12 cellular contexts compared by ENCODE assay signal in genomic region chrX:130995351-130995967, GRCh38.
DNase-seq lines count a peak whose midpoint lies in the region; ATAC-seq and TF ChIP-seq lines count a peak whose summit lies in the region.
"Had no signal": no experiment of that assay in that cellular context is flagged by ENCODE, and none has a peak within 500 bp of the region (broad histone marks: within the 10 kb centered on the region; RNA-seq: fewer than 3 reads in every experiment).

No MANE protein-coding gene starts in this region.

- POLR2A ChIA-PET in HEK293 (lab: Yijun Ruan, JAX): no interaction called here

- H3K27me3 ChIP-seq in heart left ventricle: peaks cover 0 to 44% (median 0%) of the 10 kb centered on the region in 9 donors
- no peaks in the 10 kb centered on the region for H3K27me3 ChIP-seq in right cardiac atrium (ENCODE audit: control insufficient read depth, insufficient read depth)
- peaks cover 0 to 7% (median 0%) of the 10 kb centered on the region in 3 donors for H3K27me3 ChIP-seq in psoas muscle (ENCODE audit: insufficient read depth in 3 of 3, low read length in 2 of 3)
- H3K27me3 ChIP-seq: BE2C had no signal

- DNase-seq in heart left ventricle: no peak
- DNase-seq in right cardiac atrium: no peak
- DNase-seq in psoas muscle: peak in 1 of 2 donors; percentile 63
- DNase-seq in NCI-H2196 treated with DMSO at 0.1 percent for 48 hours (lab: John Stamatoyannopoulos, UW; ENCODE audit: unreplicated experiment): no peak
- no peak for DNase-seq in COLO829 (ENCODE audit: low spot score)
- DNase-seq: C1 segment of cervical spinal cord, DMS153, DMS79, GDM1, H9 had no signal

- no peak for TF ChIP-seq POLR2A in heart left ventricle (IDR thresholded peaks at IDR 0.05)

- CTCF ChIA-PET in HEK293 (lab: Yijun Ruan, JAX): interaction anchor here (0.6 to 2.3 kb wide), 20 partner anchors 9 to 1571 kb away, joined by 3 to 19 read pairs (median 4); no protein-coding TSS in a partner anchor

- H3K36me3 ChIP-seq in heart left ventricle: no peaks in the 10 kb centered on the region
- no peaks in the 10 kb centered on the region for H3K36me3 ChIP-seq in HEK293 (ENCODE audit: control insufficient read depth in 2 of 2, insufficient read depth in 1 of 2, low read length in 2 of 2)
- no peaks in the 10 kb centered on the region for H3K36me3 ChIP-seq in psoas muscle (ENCODE audit: insufficient read depth in 1 of 2, low read depth in 1 of 2)
- H3K36me3 ChIP-seq: BE2C had no signal

- peak; percentile 42 to 61 (median 52) for ATAC-seq in heart left ventricle
- no peak for ATAC-seq in right cardiac atrium
- peak; percentile 89 to 96 (median 94) for ATAC-seq in psoas muscle

- H3K4me3 ChIP-seq in heart left ventricle (no peak overlapping the region), right cardiac atrium (ENCODE audit: low read length) (no peak overlapping the region), HEK293 (ENCODE audit: low read depth, low read length) (no peak overlapping the region), psoas muscle (no peak overlapping the region)

- TF ChIP-seq CTCF in heart left ventricle (IDR thresholded peaks at IDR 0.05) (no peak), HEK293 (tag by site-specific recombination; IDR thresholded peaks at IDR 0.05) (no peak), psoas muscle (IDR thresholded peaks at IDR 0.05) (no peak)

- H3K4me1 ChIP-seq in heart left ventricle (no peaks in the 10 kb centered on the region), right cardiac atrium (ENCODE audit: control insufficient read depth, insufficient read depth, low read length) (no peaks in the 10 kb centered on the region), HEK293 (ENCODE audit: control insufficient read depth, insufficient read depth, low read length) (no peaks in the 10 kb centered on the region), psoas muscle (peaks cover 8% of the 10 kb centered on the region)
- H3K4me1 ChIP-seq: BE2C had no signal

- H3K9me3 ChIP-seq in heart left ventricle (no peaks in the 10 kb centered on the region), right cardiac atrium (ENCODE audit: control insufficient read depth, low read length) (no peaks in the 10 kb centered on the region), HEK293 (ENCODE audit: control insufficient read depth, insufficient read depth, low read depth, low read length) (no peaks in the 10 kb centered on the region; the same call in 1 of the 2 replicates), psoas muscle (no peaks in the 10 kb centered on the region)
- H3K9me3 ChIP-seq: BE2C had no signal

- 66 to 84% (median 71%) methylated on average over 6 of the region's 6 CpGs for WGBS in heart left ventricle, 4 donors
- WGBS in right cardiac atrium: 77% methylated on average over 6 of the region's 6 CpGs
- WGBS in psoas muscle, 3 donors: 31 to 44% (median 35%) methylated on average over 6 of the region's 6 CpGs

- H3K27ac ChIP-seq in heart left ventricle (no peak overlapping the region), right cardiac atrium (ENCODE audit: low read length) (no peak overlapping the region), HEK293 (ENCODE audit: extremely low read depth, low read depth, low read length) (no peak overlapping the region), psoas muscle (peak overlapping the region; percentile 70)

- intact Hi-C loops in heart left ventricle (cut with DNase I) (loop anchor here in 1 of 10 donors (10.0 kb wide), 1 partner anchor 639 kb away; no protein-coding TSS in a partner anchor), right cardiac atrium (cut with DNase I) (loop anchor here in 2 of 4 donors (10.0 kb wide), 1 partner anchor 639 kb away; no protein-coding TSS in a partner anchor), psoas muscle (cut with DNase I) (no loop called here)

TF ChIP-seq in HEK293, 187 proteins besides CTCF, POLR2A, EP300 and RAD21:
- TF ChIP-seq ZNF76 (tag by site-specific recombination; IDR thresholded peaks at IDR 0.05; ENCODE audit: borderline replicate concordance, low read depth): no peak
- TF ChIP-seq HIC1 (tag by site-specific recombination; IDR thresholded peaks at IDR 0.05): no peak
- no peak for TF ChIP-seq BCL6B (tag by site-specific recombination; IDR thresholded peaks at IDR 0.05)
- TF ChIP-seq SCRT2 (tag by site-specific recombination; IDR thresholded peaks at IDR 0.05): 0 out of 2 replicates have a peak, but pooled peaks have one; percentile 3
- no peak for TF ChIP-seq ZNF660 (tag by site-specific recombination; IDR thresholded peaks at IDR 0.05)
- TF ChIP-seq TCF7L2 (IDR thresholded peaks at IDR 0.05; ENCODE audit: borderline replicate concordance, low read depth, low read length): no peak

Comparison
In these comparisons a context has a peak if more than half of its experiments do, and no peak if none do; other contexts are left out.
1. ATAC-seq: peak in heart left ventricle (4 of 4) and psoas muscle (4 of 4); none in right cardiac atrium (0 of 2).